In the genomic region with DNA sequence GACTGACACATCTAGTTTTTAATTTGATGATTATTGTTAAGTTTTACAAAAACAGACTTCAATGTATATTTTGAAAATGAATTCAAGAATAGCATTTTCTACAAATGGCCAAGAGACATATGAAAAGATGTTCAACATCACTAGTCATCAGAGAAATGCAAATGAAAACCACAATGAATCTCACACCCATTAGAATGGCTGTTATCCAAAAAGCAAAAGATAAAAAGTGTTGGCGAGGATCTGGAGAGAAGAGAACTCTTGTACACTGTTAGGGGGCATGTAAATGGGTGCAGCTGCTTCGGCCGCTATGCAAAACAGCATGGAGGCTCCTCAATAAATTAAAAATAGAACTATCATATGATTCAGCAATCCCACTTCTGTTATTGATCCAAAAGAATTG, we compare ENCODE assay signal across 20 cellular contexts.
DNase-seq lines count a peak whose midpoint lies in the region; ATAC-seq, FAIRE-seq and TF ChIP-seq lines count a peak whose summit lies in the region.
"Had no signal": no experiment of that assay in that cellular context is flagged by ENCODE, and none has a peak within 500 bp of the region (broad histone marks: within the 10 kb centered on the region; RNA-seq: fewer than 3 reads in every experiment).

No MANE protein-coding gene starts in this region.

- H2AFZ ChIP-seq in IMR-90 (replicated peaks; ENCODE audit: low read length, poor library complexity), result no peak overlapping the region
- H2AFZ ChIP-seq in astrocyte (ENCODE audit: low read depth, low read length), result no peak overlapping the region

- H3K4me1 ChIP-seq in IMR-90 (ENCODE audit: control insufficient read depth, insufficient read depth, low read length) (peaks cover 18% of the 10 kb centered on the region), astrocyte (ENCODE audit: insufficient read depth, low read length) (peaks cover 16% of the 10 kb centered on the region)

- ATAC-seq in IMR-90 (ENCODE audit: low read depth), result no peak
- no peak for ATAC-seq in GM21367 (IDR thresholded peaks at IDR 0.05; ENCODE audit: unreplicated experiment)

- no peaks in the 10 kb centered on the region for H3K36me3 Mint-ChIP-seq in astrocyte (ENCODE audit: low read depth, unreplicated experiment)
- H3K36me3 Mint-ChIP-seq in type B pancreatic cell, result no peaks in the 10 kb centered on the region
- no peaks in the 10 kb centered on the region for H3K36me3 Mint-ChIP-seq in progenitor cell of endocrine pancreas (ENCODE audit: insufficient read depth)
- H3K36me3 Mint-ChIP-seq: CD8-positive, alpha-beta memory T cell had no signal

- TF ChIP-seq POLR2A in IMR-90 (IDR thresholded peaks at IDR 0.05; ENCODE audit: low read depth, low read length), result no peak

- H3K27ac ChIP-seq in IMR-90 (ENCODE audit: insufficient read depth, low read length) (no peak overlapping the region), astrocyte (ENCODE audit: low read depth, low read length) (no peak overlapping the region)
- H3K27ac ChIP-seq: Peyer's patch had no signal

- H3K4ac ChIP-seq in IMR-90 (ENCODE audit: low read depth, low read length), result no peak overlapping the region

- peak overlapping the region; percentile 30; the same call in 1 of the 2 replicates for H3K18ac ChIP-seq in IMR-90 (ENCODE audit: low read depth, low read length)

- in situ Hi-C loops in IMR-90 (cut with MboI; ENCODE audit: low sequenced_read_pairs), result no loop called here

- no peaks in the 10 kb centered on the region for H4K20me1 ChIP-seq in IMR-90 (ENCODE audit: insufficient read depth, low read length)
- H4K20me1 ChIP-seq in astrocyte (ENCODE audit: insufficient read depth, low read length), result no peaks in the 10 kb centered on the region

- TF ChIP-seq CTCF in IMR-90 (conservative IDR thresholded peaks at IDR 0.05; ENCODE audit: low read depth, low read length) (no peak), astrocyte (IDR thresholded peaks at IDR 0.05; ENCODE audit: insufficient read depth, low read depth, low read length) (no peak), type B pancreatic cell (conservative IDR thresholded peaks at IDR 0.05) (no peak), progenitor cell of endocrine pancreas (IDR thresholded peaks at IDR 0.05; ENCODE audit: unreplicated experiment) (no peak)

- no peaks in the 10 kb centered on the region for H3K36me3 ChIP-seq in IMR-90 (ENCODE audit: control insufficient read depth, insufficient read depth, low read length)
- H3K36me3 ChIP-seq in astrocyte (ENCODE audit: insufficient read depth, low read length), result no peaks in the 10 kb centered on the region
- H3K36me3 ChIP-seq: Peyer's patch had no signal

- no peak overlapping the region for H3K56ac ChIP-seq in IMR-90 (ENCODE audit: extremely low read depth, insufficient read depth, low read length)

- H3K9ac ChIP-seq in IMR-90 (ENCODE audit: low read depth, low read length) (no peak overlapping the region), astrocyte (ENCODE audit: low read length) (no peak overlapping the region)
- H3K9ac ChIP-seq: SK-N-SH had no signal

- no peaks in the 10 kb centered on the region for H3K27me3 Mint-ChIP-seq in astrocyte (ENCODE audit: low read depth, unreplicated experiment)
- no peaks in the 10 kb centered on the region for H3K27me3 Mint-ChIP-seq in type B pancreatic cell
- no peaks in the 10 kb centered on the region for H3K27me3 Mint-ChIP-seq in progenitor cell of endocrine pancreas

- H3K23ac ChIP-seq in IMR-90 (ENCODE audit: low read depth, low read length), result no peak overlapping the region

- CTCF ChIA-PET in IMR-90 (lab: Yijun Ruan, JAX), result no interaction called here

- no peaks in the 10 kb centered on the region for H3K9me3 ChIP-seq in IMR-90 (ENCODE audit: control insufficient read depth, insufficient read depth, low read length)
- H3K9me3 ChIP-seq in astrocyte (ENCODE audit: insufficient read depth, low read depth, low read length), result no peaks in the 10 kb centered on the region
- H3K9me3 ChIP-seq: Peyer's patch, SK-N-SH had no signal

- no peak overlapping the region for H4K5ac ChIP-seq in IMR-90 (ENCODE audit: low read depth, low read length)

- H2BK15ac ChIP-seq in IMR-90 (ENCODE audit: low read depth, low read length), result peak overlapping the region; percentile 17; the same call in 1 of the 3 replicates

- DNase-seq in IMR-90 (no peak), astrocyte (ENCODE audit: low read depth) (peak; percentile 66), myocyte (ENCODE audit: low read depth) (peak; percentile 41), type B pancreatic cell (ENCODE audit: extremely low spot score, unreplicated experiment) (no peak), progenitor cell of endocrine pancreas (ENCODE audit: low spot score, unreplicated experiment) (no peak), GM19239 (ENCODE audit: insufficient read length, low spot score) (no peak)
- DNase-seq: CD8-positive, alpha-beta memory T cell; DMS79 treated with DMSO at 0.1 percent for 48 hours; GF-D8; KBM-7; NCI-H1048; NCI-H2081 treated with DMSO at 0.1 percent for 48 hours; NCI-H510A treated with DMSO at 0.1 percent for 48 hours; NCI-H82; Peyer's patch; SHP77; SK-N-SH had no signal

- H3K4me2 ChIP-seq in IMR-90 (ENCODE audit: low read depth, low read length), result no peak overlapping the region
- no peak overlapping the region for H3K4me2 ChIP-seq in astrocyte (ENCODE audit: low read length)
- H3K4me2 ChIP-seq: SK-N-SH had no signal

- no peak overlapping the region for H3K4me3 ChIP-seq in IMR-90 (ENCODE audit: insufficient read depth, low read depth, low read length)
- H3K4me3 ChIP-seq in astrocyte (ENCODE audit: insufficient read depth, low read depth, low read length), result no peak overlapping the region
- H3K4me3 ChIP-seq: Peyer's patch had no signal

- no peak overlapping the region for H2BK20ac ChIP-seq in IMR-90 (ENCODE audit: low read depth, low read length)

- H3K9me1 ChIP-seq in IMR-90 (ENCODE audit: insufficient read depth, low read length), result peaks cover 6% of the 10 kb centered on the region

- H3K4me3 Mint-ChIP-seq in astrocyte (ENCODE audit: unreplicated experiment), result no peak overlapping the region
- no peak overlapping the region for H3K4me3 Mint-ChIP-seq in type B pancreatic cell
- H3K4me3 Mint-ChIP-seq in progenitor cell of endocrine pancreas (ENCODE audit: low read depth), result no peak overlapping the region
- H3K4me3 Mint-ChIP-seq: CD8-positive, alpha-beta memory T cell had no signal

- H2BK120ac ChIP-seq in IMR-90 (ENCODE audit: low read depth, low read length), result no peak overlapping the region

- no peak overlapping the region for H4K8ac ChIP-seq in IMR-90 (ENCODE audit: low read depth in 2 of 2, low read length in 2 of 2)

- no CpG with 5 or more reads among the region's 3 CpGs for WGBS in IMR-90 (ENCODE audit: extremely low coverage in 2 of 2, insufficient read length in 1 of 2), 2 experiments

- TF ChIP-seq RAD21 in IMR-90 (IDR thresholded peaks at IDR 0.05; ENCODE audit: low read length), result no peak

- dilution Hi-C loops in IMR-90 (cut with HindIII; ENCODE audit: low sequenced_read_pairs, unreplicated experiment), result no loop called here

- H2BK5ac ChIP-seq in IMR-90 (ENCODE audit: low read depth, low read length, poor library complexity, severe bottlenecking), result no peak overlapping the region

- no peaks in the 10 kb centered on the region for H3K79me2 ChIP-seq in astrocyte (ENCODE audit: insufficient read depth, low read length)

- H3K27ac Mint-ChIP-seq in astrocyte (ENCODE audit: unreplicated experiment) (peak overlapping the region; percentile 0), type B pancreatic cell (no peak overlapping the region), progenitor cell of endocrine pancreas (no peak overlapping the region)
- H3K27ac Mint-ChIP-seq: CD8-positive, alpha-beta memory T cell had no signal

- no peak overlapping the region for H2AK5ac ChIP-seq in IMR-90 (ENCODE audit: low read depth, low read length)

- peak; percentile 62 for FAIRE-seq in astrocyte (lab: Jason Lieb, UNC)
- no peak for FAIRE-seq in GM19239 (lab: Jason Lieb, UNC)
- FAIRE-seq: D721Med, GM12891 had no signal

- H3K9me3 Mint-ChIP-seq in astrocyte (ENCODE audit: unreplicated experiment) (peaks cover 2% of the 10 kb centered on the region), type B pancreatic cell (no peaks in the 10 kb centered on the region), progenitor cell of endocrine pancreas (ENCODE audit: low read depth) (no peaks in the 10 kb centered on the region)
- H3K9me3 Mint-ChIP-seq: CD8-positive, alpha-beta memory T cell had no signal

- no peak overlapping the region for H4K91ac ChIP-seq in IMR-90 (ENCODE audit: insufficient read depth, low read depth, low read length)

- no peak overlapping the region for H3K14ac ChIP-seq in IMR-90 (replicated peaks; ENCODE audit: low read depth, low read length)

- H3K79me1 ChIP-seq in IMR-90 (ENCODE audit: low read depth in 1 of 2, low read length in 2 of 2), result no peaks in the 10 kb centered on the region

- no peak overlapping the region for H2AK9ac ChIP-seq in IMR-90 (replicated peaks; ENCODE audit: low read depth, low read length, poor library complexity)

- POLR2A ChIA-PET in IMR-90 (lab: Charles Lee; ENCODE audit: unreplicated experiment), result no interaction called here

- H3K27me3 ChIP-seq in IMR-90 (ENCODE audit: control insufficient read depth, insufficient read depth, low read length) (no peaks in the 10 kb centered on the region), astrocyte (ENCODE audit: insufficient read depth, low read length) (no peaks in the 10 kb centered on the region)
- H3K27me3 ChIP-seq: Peyer's patch had no signal

- H3K4me1 Mint-ChIP-seq in astrocyte (ENCODE audit: low read depth, unreplicated experiment) (peaks cover 41% of the 10 kb centered on the region), type B pancreatic cell (ENCODE audit: unreplicated experiment) (peaks cover 6% of the 10 kb centered on the region), progenitor cell of endocrine pancreas (ENCODE audit: low read depth) (peaks cover 10% of the 10 kb centered on the region)
- H3K4me1 Mint-ChIP-seq: CD8-positive, alpha-beta memory T cell had no signal

- BruUV-seq in IMR-90 (replicated peaks; lab: Mats Ljungman, UMichigan), result no TSS peak

- intact Hi-C loops in IMR-90 (cut with micrococcal nuclease), result no loop called here

TF ChIP-seq in IMR-90, 13 proteins besides CTCF, POLR2A, EP300 and RAD21 (continues in another document):
- no peak for TF ChIP-seq SMC3 (IDR thresholded peaks at IDR 0.05; ENCODE audit: low read depth, low read length)
- TF ChIP-seq MXI1 (IDR thresholded peaks at IDR 0.05; ENCODE audit: borderline replicate concordance, low read depth, low read length), result no peak
- TF ChIP-seq RFX5 (IDR thresholded peaks at IDR 0.05; ENCODE audit: low read depth, low read length), result no peak
- TF ChIP-seq CEBPB (IDR thresholded peaks at IDR 0.05; ENCODE audit: low read depth, low read length), result no peak
- TF ChIP-seq RCOR1 (IDR thresholded peaks at IDR 0.05; ENCODE audit: insufficient replicate concordance, low read length), result no peak

Comparison
In these comparisons a context has a peak if more than half of its experiments do, and no peak if none do; other contexts are left out.
1. DNase-seq: peak in astrocyte (single experiment) and myocyte (single experiment); none in IMR-90 (single experiment), type B pancreatic cell (single experiment), progenitor cell of endocrine pancreas (single experiment) and GM19239 (single experiment).